In the genomic region with DNA sequence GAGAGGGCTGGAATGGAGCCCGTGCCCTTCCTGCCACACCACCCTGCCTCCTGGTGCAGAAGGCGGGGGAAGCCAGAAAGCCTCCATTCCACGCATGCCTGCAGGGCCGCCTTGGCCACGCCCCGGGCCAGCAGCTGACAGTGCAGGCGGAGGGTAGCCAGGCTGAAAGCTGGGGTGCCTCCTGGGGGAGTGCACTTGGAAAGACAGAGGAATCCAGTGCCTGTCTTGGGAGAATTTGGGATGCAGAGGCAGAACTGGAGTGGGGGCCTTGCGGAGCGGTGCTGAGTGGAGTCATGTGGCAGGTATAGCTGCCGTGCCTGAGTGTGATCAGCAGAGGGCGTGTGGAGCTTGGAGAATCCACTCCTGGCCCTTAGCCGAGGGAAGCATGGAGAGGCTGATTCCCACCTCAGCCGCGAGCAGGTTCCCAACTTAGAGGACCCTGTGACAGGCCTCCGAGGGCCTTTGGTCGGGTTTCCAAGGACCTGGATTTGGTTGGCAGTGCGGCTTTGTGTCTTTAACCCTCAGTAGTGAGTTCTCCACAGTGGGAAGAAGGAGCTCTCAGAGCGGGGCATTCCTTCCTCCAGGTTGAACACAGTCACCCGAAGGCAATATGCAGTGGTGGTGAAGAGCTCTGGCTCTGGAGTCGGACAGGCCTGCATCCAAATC, we compare ENCODE assay signal across 1 cellular context.
TF ChIP-seq lines count a peak whose summit lies in the region.

No MANE protein-coding gene starts in this region.

TF ChIP-seq in HepG2, 621 proteins besides CTCF, POLR2A, EP300 and RAD21 (continued from another document and continues in another):
- TF ChIP-seq, protein P1, sequence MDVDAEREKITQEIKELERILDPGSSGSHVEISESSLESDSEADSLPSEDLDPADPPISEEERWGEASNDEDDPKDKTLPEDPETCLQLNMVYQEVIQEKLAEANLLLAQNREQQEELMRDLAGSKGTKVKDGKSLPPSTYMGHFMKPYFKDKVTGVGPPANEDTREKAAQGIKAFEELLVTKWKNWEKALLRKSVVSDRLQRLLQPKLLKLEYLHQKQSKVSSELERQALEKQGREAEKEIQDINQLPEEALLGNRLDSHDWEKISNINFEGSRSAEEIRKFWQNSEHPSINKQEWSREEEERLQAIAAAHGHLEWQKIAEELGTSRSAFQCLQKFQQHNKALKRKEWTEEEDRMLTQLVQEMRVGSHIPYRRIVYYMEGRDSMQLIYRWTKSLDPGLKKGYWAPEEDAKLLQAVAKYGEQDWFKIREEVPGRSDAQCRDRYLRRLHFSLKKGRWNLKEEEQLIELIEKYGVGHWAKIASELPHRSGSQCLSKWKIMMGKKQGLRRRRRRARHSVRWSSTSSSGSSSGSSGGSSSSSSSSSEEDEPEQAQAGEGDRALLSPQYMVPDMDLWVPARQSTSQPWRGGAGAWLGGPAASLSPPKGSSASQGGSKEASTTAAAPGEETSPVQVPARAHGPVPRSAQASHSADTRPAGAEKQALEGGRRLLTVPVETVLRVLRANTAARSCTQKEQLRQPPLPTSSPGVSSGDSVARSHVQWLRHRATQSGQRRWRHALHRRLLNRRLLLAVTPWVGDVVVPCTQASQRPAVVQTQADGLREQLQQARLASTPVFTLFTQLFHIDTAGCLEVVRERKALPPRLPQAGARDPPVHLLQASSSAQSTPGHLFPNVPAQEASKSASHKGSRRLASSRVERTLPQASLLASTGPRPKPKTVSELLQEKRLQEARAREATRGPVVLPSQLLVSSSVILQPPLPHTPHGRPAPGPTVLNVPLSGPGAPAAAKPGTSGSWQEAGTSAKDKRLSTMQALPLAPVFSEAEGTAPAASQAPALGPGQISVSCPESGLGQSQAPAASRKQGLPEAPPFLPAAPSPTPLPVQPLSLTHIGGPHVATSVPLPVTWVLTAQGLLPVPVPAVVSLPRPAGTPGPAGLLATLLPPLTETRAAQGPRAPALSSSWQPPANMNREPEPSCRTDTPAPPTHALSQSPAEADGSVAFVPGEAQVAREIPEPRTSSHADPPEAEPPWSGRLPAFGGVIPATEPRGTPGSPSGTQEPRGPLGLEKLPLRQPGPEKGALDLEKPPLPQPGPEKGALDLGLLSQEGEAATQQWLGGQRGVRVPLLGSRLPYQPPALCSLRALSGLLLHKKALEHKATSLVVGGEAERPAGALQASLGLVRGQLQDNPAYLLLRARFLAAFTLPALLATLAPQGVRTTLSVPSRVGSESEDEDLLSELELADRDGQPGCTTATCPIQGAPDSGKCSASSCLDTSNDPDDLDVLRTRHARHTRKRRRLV (CRISPR knock-in tag; IDR thresholded peaks at IDR 0.05) = no peak
- peak; percentile 30; the same call in 1 of the 2 replicates for TF ChIP-seq ETV5 (CRISPR knock-in tag; IDR thresholded peaks at IDR 0.05; ENCODE audit: borderline replicate concordance)
- TF ChIP-seq, protein P2, sequence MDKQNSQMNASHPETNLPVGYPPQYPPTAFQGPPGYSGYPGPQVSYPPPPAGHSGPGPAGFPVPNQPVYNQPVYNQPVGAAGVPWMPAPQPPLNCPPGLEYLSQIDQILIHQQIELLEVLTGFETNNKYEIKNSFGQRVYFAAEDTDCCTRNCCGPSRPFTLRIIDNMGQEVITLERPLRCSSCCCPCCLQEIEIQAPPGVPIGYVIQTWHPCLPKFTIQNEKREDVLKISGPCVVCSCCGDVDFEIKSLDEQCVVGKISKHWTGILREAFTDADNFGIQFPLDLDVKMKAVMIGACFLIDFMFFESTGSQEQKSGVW (CRISPR knock-in tag; IDR thresholded peaks at IDR 0.05; ENCODE audit: borderline replicate concordance) = no peak
- no peak for TF ChIP-seq MEIS1 (CRISPR knock-in tag; IDR thresholded peaks at IDR 0.05; ENCODE audit: borderline replicate concordance)
- TF ChIP-seq, protein P3, sequence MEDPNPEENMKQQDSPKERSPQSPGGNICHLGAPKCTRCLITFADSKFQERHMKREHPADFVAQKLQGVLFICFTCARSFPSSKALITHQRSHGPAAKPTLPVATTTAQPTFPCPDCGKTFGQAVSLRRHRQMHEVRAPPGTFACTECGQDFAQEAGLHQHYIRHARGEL (CRISPR knock-in tag; IDR thresholded peaks at IDR 0.05) = no peak
- no peak for TF ChIP-seq ZNF432 (CRISPR knock-in tag; IDR thresholded peaks at IDR 0.05; ENCODE audit: borderline replicate concordance)
- no peak for TF ChIP-seq ZNF773 (CRISPR knock-in tag; IDR thresholded peaks at IDR 0.05; ENCODE audit: borderline replicate concordance)
- TF ChIP-seq RAD51 (IDR thresholded peaks at IDR 0.05; ENCODE audit: borderline replicate concordance) = no peak
- TF ChIP-seq, protein P4, sequence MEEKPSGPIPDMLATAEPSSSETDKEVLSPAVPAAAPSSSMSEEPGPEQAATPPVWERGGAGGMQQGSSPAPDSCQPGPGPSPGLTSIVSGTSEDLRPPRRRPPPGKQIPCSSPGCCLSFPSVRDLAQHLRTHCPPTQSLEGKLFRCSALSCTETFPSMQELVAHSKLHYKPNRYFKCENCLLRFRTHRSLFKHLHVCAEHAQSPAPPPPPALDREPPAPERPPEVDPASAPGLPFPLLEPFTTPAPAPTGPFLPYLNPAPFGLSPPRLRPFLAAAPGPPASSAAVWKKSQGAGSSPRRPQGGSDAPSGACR (CRISPR knock-in tag; IDR thresholded peaks at IDR 0.05) = no peak
- TF ChIP-seq ZNF431 (CRISPR knock-in tag; IDR thresholded peaks at IDR 0.05; ENCODE audit: borderline replicate concordance, low read depth) = no peak
- 0 out of 2 replicates have a peak, but pooled peaks have one; percentile 29 for TF ChIP-seq SPEN (CRISPR knock-in tag; IDR thresholded peaks at IDR 0.05; ENCODE audit: low read depth)
- TF ChIP-seq, protein P5, sequence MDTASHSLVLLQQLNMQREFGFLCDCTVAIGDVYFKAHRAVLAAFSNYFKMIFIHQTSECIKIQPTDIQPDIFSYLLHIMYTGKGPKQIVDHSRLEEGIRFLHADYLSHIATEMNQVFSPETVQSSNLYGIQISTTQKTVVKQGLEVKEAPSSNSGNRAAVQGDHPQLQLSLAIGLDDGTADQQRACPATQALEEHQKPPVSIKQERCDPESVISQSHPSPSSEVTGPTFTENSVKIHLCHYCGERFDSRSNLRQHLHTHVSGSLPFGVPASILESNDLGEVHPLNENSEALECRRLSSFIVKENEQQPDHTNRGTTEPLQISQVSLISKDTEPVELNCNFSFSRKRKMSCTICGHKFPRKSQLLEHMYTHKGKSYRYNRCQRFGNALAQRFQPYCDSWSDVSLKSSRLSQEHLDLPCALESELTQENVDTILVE (CRISPR knock-in tag; IDR thresholded peaks at IDR 0.05) = no peak
- peak; percentile 20; the same call in 1 of the 2 replicates for TF ChIP-seq ZNF292 (CRISPR knock-in tag; IDR thresholded peaks at IDR 0.05; ENCODE audit: borderline replicate concordance, low read depth)
- TF ChIP-seq, protein P6, sequence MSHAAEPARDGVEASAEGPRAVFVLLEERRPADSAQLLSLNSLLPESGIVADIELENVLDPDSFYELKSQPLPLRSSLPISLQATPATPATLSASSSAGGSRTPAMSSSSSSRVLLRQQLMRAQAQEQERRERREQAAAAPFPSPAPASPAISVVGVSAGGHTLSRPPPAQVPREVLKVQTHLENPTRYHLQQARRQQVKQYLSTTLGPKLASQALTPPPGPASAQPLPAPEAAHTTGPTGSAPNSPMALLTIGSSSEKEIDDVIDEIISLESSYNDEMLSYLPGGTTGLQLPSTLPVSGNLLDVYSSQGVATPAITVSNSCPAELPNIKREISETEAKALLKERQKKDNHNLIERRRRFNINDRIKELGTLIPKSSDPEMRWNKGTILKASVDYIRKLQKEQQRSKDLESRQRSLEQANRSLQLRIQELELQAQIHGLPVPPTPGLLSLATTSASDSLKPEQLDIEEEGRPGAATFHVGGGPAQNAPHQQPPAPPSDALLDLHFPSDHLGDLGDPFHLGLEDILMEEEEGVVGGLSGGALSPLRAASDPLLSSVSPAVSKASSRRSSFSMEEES (CRISPR knock-in tag; IDR thresholded peaks at IDR 0.05) = peak; percentile 54; the same call in 1 of the 2 replicates
- TF ChIP-seq RFXANK (CRISPR knock-in tag; IDR thresholded peaks at IDR 0.05) = no peak
- TF ChIP-seq NFKB2 (CRISPR knock-in tag; IDR thresholded peaks at IDR 0.05; ENCODE audit: borderline replicate concordance) = no peak
- TF ChIP-seq, protein P7, sequence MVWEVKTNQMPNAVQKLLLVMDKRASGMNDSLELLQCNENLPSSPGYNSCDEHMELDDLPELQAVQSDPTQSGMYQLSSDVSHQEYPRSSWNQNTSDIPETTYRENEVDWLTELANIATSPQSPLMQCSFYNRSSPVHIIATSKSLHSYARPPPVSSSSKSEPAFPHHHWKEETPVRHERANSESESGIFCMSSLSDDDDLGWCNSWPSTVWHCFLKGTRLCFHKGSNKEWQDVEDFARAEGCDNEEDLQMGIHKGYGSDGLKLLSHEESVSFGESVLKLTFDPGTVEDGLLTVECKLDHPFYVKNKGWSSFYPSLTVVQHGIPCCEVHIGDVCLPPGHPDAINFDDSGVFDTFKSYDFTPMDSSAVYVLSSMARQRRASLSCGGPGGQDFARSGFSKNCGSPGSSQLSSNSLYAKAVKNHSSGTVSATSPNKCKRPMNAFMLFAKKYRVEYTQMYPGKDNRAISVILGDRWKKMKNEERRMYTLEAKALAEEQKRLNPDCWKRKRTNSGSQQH (CRISPR knock-in tag; IDR thresholded peaks at IDR 0.05; ENCODE audit: low read depth) = no peak
- no peak for TF ChIP-seq RXRB (CRISPR knock-in tag; IDR thresholded peaks at IDR 0.05; ENCODE audit: borderline replicate concordance)
- no peak for TF ChIP-seq NFYC (CRISPR knock-in tag; IDR thresholded peaks at IDR 0.05)
- peak in 1 of 2 experiments; percentile 67; a peak in 1 of 4 replicates for TF ChIP-seq KLF16 (CRISPR knock-in tag; IDR thresholded peaks at IDR 0.05)
- TF ChIP-seq, protein P8, sequence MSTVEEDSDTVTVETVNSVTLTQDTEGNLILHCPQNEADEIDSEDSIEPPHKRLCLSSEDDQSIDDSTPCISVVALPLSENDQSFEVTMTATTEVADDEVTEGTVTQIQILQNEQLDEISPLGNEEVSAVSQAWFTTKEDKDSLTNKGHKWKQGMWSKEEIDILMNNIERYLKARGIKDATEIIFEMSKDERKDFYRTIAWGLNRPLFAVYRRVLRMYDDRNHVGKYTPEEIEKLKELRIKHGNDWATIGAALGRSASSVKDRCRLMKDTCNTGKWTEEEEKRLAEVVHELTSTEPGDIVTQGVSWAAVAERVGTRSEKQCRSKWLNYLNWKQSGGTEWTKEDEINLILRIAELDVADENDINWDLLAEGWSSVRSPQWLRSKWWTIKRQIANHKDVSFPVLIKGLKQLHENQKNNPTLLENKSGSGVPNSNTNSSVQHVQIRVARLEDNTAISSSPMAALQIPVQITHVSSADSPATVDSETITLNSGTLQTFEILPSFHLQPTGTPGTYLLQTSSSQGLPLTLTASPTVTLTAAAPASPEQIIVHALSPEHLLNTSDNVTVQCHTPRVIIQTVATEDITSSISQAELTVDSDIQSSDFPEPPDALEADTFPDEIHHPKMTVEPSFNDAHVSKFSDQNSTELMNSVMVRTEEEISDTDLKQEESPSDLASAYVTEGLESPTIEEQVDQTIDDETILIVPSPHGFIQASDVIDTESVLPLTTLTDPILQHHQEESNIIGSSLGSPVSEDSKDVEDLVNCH (CRISPR knock-in tag; IDR thresholded peaks at IDR 0.05) = no peak
- no peak for TF ChIP-seq TAF15 (IDR thresholded peaks at IDR 0.05; ENCODE audit: low read depth, low read length, poor library complexity, severe bottlenecking)
- TF ChIP-seq, protein P9, sequence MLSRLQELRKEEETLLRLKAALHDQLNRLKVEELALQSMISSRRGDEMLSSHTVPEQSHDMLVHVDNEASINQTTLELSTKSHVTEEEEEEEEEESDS (CRISPR knock-in tag; IDR thresholded peaks at IDR 0.05; ENCODE audit: borderline replicate concordance) = no peak
- no peak for TF ChIP-seq CENPT (CRISPR knock-in tag; IDR thresholded peaks at IDR 0.05; ENCODE audit: low read depth)
- TF ChIP-seq, protein P10, sequence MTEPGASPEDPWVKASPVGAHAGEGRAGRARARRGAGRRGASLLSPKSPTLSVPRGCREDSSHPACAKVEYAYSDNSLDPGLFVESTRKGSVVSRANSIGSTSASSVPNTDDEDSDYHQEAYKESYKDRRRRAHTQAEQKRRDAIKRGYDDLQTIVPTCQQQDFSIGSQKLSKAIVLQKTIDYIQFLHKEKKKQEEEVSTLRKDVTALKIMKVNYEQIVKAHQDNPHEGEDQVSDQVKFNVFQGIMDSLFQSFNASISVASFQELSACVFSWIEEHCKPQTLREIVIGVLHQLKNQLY (CRISPR knock-in tag; IDR thresholded peaks at IDR 0.05) = no peak
- TF ChIP-seq, protein P11, sequence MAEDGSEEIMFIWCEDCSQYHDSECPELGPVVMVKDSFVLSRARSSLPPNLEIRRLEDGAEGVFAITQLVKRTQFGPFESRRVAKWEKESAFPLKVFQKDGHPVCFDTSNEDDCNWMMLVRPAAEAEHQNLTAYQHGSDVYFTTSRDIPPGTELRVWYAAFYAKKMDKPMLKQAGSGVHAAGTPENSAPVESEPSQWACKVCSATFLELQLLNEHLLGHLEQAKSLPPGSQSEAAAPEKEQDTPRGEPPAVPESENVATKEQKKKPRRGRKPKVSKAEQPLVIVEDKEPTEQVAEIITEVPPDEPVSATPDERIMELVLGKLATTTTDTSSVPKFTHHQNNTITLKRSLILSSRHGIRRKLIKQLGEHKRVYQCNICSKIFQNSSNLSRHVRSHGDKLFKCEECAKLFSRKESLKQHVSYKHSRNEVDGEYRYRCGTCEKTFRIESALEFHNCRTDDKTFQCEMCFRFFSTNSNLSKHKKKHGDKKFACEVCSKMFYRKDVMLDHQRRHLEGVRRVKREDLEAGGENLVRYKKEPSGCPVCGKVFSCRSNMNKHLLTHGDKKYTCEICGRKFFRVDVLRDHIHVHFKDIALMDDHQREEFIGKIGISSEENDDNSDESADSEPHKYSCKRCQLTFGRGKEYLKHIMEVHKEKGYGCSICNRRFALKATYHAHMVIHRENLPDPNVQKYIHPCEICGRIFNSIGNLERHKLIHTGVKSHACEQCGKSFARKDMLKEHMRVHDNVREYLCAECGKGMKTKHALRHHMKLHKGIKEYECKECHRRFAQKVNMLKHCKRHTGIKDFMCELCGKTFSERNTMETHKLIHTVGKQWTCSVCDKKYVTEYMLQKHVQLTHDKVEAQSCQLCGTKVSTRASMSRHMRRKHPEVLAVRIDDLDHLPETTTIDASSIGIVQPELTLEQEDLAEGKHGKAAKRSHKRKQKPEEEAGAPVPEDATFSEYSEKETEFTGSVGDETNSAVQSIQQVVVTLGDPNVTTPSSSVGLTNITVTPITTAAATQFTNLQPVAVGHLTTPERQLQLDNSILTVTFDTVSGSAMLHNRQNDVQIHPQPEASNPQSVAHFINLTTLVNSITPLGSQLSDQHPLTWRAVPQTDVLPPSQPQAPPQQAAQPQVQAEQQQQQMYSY (CRISPR knock-in tag; IDR thresholded peaks at IDR 0.05) = no peak
- TF ChIP-seq, protein P12, sequence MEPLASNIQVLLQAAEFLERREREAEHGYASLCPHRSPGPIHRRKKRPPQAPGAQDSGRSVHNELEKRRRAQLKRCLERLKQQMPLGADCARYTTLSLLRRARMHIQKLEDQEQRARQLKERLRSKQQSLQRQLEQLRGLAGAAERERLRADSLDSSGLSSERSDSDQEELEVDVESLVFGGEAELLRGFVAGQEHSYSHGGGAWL (CRISPR knock-in tag; IDR thresholded peaks at IDR 0.05) = peak; percentile 25; the same call in 1 of the 2 replicates
- no peak for TF ChIP-seq PAWR (CRISPR knock-in tag; IDR thresholded peaks at IDR 0.05; ENCODE audit: borderline replicate concordance)
- no peak for TF ChIP-seq RORA (CRISPR knock-in tag; IDR thresholded peaks at IDR 0.05)
- no peak for TF ChIP-seq HES4 (CRISPR knock-in tag; IDR thresholded peaks at IDR 0.05; ENCODE audit: borderline replicate concordance)
